ENCODE assay signal across 1 cellular context in the genomic region with DNA sequence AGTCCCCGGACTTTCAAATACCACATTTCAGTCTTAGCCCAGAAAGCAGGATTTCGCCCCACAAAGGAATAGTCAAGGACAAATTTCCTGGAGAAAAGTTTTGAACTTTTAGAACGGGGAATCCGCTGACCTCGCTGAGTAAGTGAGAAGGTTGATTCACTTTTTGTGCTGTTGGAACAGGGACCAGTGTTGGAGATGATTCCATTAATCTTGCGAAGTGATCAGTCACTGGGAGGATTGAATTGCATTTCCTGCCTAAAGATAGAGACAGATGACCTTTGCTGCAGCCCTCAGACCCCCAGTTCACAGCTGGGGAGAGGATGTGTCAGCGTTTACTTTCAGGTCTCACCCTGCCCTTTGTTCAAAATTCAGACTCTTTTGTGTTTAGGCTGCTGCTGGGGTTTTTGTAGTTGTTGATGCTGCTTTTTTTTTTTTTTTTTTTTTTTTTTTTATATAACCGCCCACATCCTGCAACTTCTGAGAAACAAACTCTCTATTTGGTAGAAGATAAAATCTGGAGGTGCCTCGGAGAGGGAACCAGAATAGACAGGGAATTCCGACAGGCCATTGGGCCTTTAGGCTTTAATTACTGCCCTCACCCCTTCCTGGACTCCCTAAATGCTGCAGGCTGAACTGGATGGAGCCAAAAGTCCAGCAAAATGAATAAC.
TF ChIP-seq lines count a peak whose summit lies in the region.

No MANE protein-coding gene starts in this region.

TF ChIP-seq in GM12878, 131 proteins besides CTCF, POLR2A, EP300 and RAD21 (continued from another document and continues in another):
- TF ChIP-seq TARDBP (IDR thresholded peaks at IDR 0.05; ENCODE audit: borderline replicate concordance) (no peak), EGR1 (IDR thresholded peaks at IDR 0.05; ENCODE audit: borderline replicate concordance in 1 of 2, low read depth in 2 of 2, low read length in 2 of 2) (no peak), JUNB (IDR thresholded peaks at IDR 0.05) (peak; percentile 40), SMAD1 (IDR thresholded peaks at IDR 0.05; ENCODE audit: low read depth, partially characterized antibody) (no peak), SMC3 (IDR thresholded peaks at IDR 0.05; ENCODE audit: borderline replicate concordance, low read length) (peak; percentile 11; the same call in 1 of the 2 replicates), TCF3 (IDR thresholded peaks at IDR 0.05; ENCODE audit: borderline replicate concordance, insufficient read depth, low read depth, low read length) (no peak), RUNX3 (IDR thresholded peaks at IDR 0.05; ENCODE audit: low read length) (peak; percentile 71), ZSCAN29 (IDR thresholded peaks at IDR 0.05) (no peak), CHD1 (IDR thresholded peaks at IDR 0.05; ENCODE audit: low read depth, low read length) (no peak), SIX5 (IDR thresholded peaks at IDR 0.05; ENCODE audit: low read depth, low read length, severe bottlenecking) (no peak), ATF2 (IDR thresholded peaks at IDR 0.05; ENCODE audit: low read length) (no peak; the same call in 1 of the 2 replicates), RAD51 (IDR thresholded peaks at IDR 0.05) (no peak), EED (IDR thresholded peaks at IDR 0.05; ENCODE audit: low read depth) (peak; percentile 51; the same call in 1 of the 2 replicates), CEBPB (IDR thresholded peaks at IDR 0.05; ENCODE audit: borderline replicate concordance in 1 of 2, low read depth in 2 of 2, low read length in 2 of 2) (no peak), MEF2A (IDR thresholded peaks at IDR 0.05; ENCODE audit: insufficient read depth, low read depth, low read length) (0 out of 2 replicates have a peak, but pooled peaks have one; percentile 35), BCL3 (IDR thresholded peaks at IDR 0.05; ENCODE audit: borderline replicate concordance, insufficient read depth, low read depth, low read length, poor library complexity, severe bottlenecking) (no peak), HDAC2 (IDR thresholded peaks at IDR 0.05) (no peak), RB1 (IDR thresholded peaks at IDR 0.05; ENCODE audit: borderline replicate concordance) (no peak), NR2C2 (IDR thresholded peaks at IDR 0.05; ENCODE audit: borderline replicate concordance, control insufficient read depth, insufficient read length, low read depth) (no peak), NFIC (IDR thresholded peaks at IDR 0.05; ENCODE audit: low read depth, low read length) (peak; percentile 72), SMAD5 (IDR thresholded peaks at IDR 0.05; ENCODE audit: low read depth) (no peak), FOS (IDR thresholded peaks at IDR 0.05; ENCODE audit: borderline replicate concordance, extremely low read depth, insufficient read length) (no peak), KDM1A (IDR thresholded peaks at IDR 0.05; ENCODE audit: borderline replicate concordance) (no peak), YBX1 (IDR thresholded peaks at IDR 0.05) (no peak), GABPA (IDR thresholded peaks at IDR 0.05; ENCODE audit: low read depth) (0 out of 2 replicates have a peak, but pooled peaks have one; percentile 11), NRF1 (conservative IDR thresholded peaks at IDR 0.05; ENCODE audit: low read depth, low read length) (no peak), ZNF384 (IDR thresholded peaks at IDR 0.05; ENCODE audit: borderline replicate concordance, low read depth, low read length) (peak; percentile 99), MXI1 (IDR thresholded peaks at IDR 0.05; ENCODE audit: low read depth, low read length) (no peak), RELA (IDR thresholded peaks at IDR 0.05; ENCODE audit: borderline replicate concordance, partially characterized antibody) (no peak), E2F8 (IDR thresholded peaks at IDR 0.05; ENCODE audit: low read depth, partially characterized antibody) (no peak), KAT2A (conservative IDR thresholded peaks at IDR 0.05; ENCODE audit: control insufficient read depth, low read depth, low read length) (no peak), STAT3 (IDR thresholded peaks at IDR 0.05; ENCODE audit: low read depth, low read length) (no peak), YY1 (IDR thresholded peaks at IDR 0.05; ENCODE audit: low read depth, low read length) (no peak; the same call in 1 of the 2 replicates), SREBF1 (IDR thresholded peaks at IDR 0.05; ENCODE audit: low read length) (no peak), BACH1 (IDR thresholded peaks at IDR 0.05; ENCODE audit: borderline replicate concordance) (no peak)
- TF ChIP-seq, protein P1, sequence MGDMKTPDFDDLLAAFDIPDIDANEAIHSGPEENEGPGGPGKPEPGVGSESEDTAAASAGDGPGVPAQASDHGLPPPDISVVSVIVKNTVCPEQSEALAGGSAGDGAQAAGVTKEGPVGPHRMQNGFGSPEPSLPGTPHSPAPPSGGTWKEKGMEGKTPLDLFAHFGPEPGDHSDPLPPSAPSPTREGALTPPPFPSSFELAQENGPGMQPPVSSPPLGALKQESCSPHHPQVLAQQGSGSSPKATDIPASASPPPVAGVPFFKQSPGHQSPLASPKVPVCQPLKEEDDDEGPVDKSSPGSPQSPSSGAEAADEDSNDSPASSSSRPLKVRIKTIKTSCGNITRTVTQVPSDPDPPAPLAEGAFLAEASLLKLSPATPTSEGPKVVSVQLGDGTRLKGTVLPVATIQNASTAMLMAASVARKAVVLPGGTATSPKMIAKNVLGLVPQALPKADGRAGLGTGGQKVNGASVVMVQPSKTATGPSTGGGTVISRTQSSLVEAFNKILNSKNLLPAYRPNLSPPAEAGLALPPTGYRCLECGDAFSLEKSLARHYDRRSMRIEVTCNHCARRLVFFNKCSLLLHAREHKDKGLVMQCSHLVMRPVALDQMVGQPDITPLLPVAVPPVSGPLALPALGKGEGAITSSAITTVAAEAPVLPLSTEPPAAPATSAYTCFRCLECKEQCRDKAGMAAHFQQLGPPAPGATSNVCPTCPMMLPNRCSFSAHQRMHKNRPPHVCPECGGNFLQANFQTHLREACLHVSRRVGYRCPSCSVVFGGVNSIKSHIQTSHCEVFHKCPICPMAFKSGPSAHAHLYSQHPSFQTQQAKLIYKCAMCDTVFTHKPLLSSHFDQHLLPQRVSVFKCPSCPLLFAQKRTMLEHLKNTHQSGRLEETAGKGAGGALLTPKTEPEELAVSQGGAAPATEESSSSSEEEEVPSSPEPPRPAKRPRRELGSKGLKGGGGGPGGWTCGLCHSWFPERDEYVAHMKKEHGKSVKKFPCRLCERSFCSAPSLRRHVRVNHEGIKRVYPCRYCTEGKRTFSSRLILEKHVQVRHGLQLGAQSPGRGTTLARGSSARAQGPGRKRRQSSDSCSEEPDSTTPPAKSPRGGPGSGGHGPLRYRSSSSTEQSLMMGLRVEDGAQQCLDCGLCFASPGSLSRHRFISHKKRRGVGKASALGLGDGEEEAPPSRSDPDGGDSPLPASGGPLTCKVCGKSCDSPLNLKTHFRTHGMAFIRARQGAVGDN (IDR thresholded peaks at IDR 0.05) = no peak
- TF ChIP-seq, protein P2, sequence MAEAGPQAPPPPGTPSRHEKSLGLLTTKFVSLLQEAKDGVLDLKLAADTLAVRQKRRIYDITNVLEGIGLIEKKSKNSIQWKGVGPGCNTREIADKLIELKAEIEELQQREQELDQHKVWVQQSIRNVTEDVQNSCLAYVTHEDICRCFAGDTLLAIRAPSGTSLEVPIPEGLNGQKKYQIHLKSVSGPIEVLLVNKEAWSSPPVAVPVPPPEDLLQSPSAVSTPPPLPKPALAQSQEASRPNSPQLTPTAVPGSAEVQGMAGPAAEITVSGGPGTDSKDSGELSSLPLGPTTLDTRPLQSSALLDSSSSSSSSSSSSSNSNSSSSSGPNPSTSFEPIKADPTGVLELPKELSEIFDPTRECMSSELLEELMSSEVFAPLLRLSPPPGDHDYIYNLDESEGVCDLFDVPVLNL (IDR thresholded peaks at IDR 0.05; ENCODE audit: low read depth, low read length) = no peak
- TF ChIP-seq, protein P3, sequence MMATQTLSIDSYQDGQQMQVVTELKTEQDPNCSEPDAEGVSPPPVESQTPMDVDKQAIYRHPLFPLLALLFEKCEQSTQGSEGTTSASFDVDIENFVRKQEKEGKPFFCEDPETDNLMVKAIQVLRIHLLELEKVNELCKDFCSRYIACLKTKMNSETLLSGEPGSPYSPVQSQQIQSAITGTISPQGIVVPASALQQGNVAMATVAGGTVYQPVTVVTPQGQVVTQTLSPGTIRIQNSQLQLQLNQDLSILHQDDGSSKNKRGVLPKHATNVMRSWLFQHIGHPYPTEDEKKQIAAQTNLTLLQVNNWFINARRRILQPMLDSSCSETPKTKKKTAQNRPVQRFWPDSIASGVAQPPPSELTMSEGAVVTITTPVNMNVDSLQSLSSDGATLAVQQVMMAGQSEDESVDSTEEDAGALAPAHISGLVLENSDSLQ (IDR thresholded peaks at IDR 0.05) = no peak
- TF ChIP-seq, protein P4, sequence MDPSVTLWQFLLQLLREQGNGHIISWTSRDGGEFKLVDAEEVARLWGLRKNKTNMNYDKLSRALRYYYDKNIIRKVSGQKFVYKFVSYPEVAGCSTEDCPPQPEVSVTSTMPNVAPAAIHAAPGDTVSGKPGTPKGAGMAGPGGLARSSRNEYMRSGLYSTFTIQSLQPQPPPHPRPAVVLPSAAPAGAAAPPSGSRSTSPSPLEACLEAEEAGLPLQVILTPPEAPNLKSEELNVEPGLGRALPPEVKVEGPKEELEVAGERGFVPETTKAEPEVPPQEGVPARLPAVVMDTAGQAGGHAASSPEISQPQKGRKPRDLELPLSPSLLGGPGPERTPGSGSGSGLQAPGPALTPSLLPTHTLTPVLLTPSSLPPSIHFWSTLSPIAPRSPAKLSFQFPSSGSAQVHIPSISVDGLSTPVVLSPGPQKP (IDR thresholded peaks at IDR 0.05; ENCODE audit: low read depth, low read length) = no peak
- TF ChIP-seq, protein P5, sequence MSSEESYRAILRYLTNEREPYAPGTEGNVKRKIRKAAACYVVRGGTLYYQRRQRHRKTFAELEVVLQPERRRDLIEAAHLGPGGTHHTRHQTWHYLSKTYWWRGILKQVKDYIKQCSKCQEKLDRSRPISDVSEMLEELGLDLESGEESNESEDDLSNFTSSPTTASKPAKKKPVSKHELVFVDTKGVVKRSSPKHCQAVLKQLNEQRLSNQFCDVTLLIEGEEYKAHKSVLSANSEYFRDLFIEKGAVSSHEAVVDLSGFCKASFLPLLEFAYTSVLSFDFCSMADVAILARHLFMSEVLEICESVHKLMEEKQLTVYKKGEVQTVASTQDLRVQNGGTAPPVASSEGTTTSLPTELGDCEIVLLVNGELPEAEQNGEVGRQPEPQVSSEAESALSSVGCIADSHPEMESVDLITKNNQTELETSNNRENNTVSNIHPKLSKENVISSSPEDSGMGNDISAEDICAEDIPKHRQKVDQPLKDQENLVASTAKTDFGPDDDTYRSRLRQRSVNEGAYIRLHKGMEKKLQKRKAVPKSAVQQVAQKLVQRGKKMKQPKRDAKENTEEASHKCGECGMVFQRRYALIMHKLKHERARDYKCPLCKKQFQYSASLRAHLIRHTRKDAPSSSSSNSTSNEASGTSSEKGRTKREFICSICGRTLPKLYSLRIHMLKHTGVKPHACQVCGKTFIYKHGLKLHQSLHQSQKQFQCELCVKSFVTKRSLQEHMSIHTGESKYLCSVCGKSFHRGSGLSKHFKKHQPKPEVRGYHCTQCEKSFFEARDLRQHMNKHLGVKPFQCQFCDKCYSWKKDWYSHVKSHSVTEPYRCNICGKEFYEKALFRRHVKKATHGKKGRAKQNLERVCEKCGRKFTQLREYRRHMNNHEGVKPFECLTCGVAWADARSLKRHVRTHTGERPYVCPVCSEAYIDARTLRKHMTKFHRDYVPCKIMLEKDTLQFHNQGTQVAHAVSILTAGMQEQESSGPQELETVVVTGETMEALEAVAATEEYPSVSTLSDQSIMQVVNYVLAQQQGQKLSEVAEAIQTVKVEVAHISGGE (CRISPR knock-in tag; IDR thresholded peaks at IDR 0.05) = no peak
